In genomic region chr9:37242089-37242488, GRCh38 we compare ENCODE assay signal across 34 cellular contexts.
"Had no signal": no experiment of that assay in that cellular context is flagged by ENCODE, and none has a peak within 500 bp of the region (broad histone marks: within the 10 kb centered on the region; RNA-seq: fewer than 3 reads in every experiment).

No MANE protein-coding gene starts in this region.

- DNase-seq: activated CD4-positive, alpha-beta T cell treated with anti-CD3 and anti-CD28 coated beads, Interleukin-2, amount 10 ng/mL, durations not matched to agents 24 days and 14 days; activated CD4-positive, alpha-beta T cell treated with anti-CD3 and anti-CD28 coated beads, Interleukin-2, amount 50 U/mL, for 4 hours; activated CD8-positive, alpha-beta T cell treated with anti-CD3 and anti-CD28 coated beads for 36 hours; activated effector memory CD4-positive, alpha-beta T cell treated with anti-CD3 and anti-CD28 coated beads, Interleukin-2, amount 50 U/mL, for 16 hours; activated naive CD4-positive, alpha-beta T cell; activated naive CD4-positive, alpha-beta T cell treated with anti-CD3 and anti-CD28 coated beads, Interleukin-2, amount 50 U/mL, for 16 hours; activated naive CD8-positive, alpha-beta T cell treated with anti-CD3 and anti-CD28 coated beads for 36 hours; activated T-cell treated with anti-CD3 and anti-CD28 coated beads, Interleukin-2, amount 50 U/mL, for 1 hour; activated T-cell treated with anti-CD3 and anti-CD28 coated beads, Interleukin-2, amount 50 U/mL, for 72 hours; amniotic stem cell; aorta; brain microvascular endothelial cell; central memory CD4-positive, alpha-beta T cell; NCI-H1048; NCI-H1105 treated with DMSO at 0.1 percent for 48 hours; NCI-H1436; NCI-H1694; NCI-H1930; NCI-H2081 treated with DMSO at 0.1 percent for 48 hours; NCI-H226; NCI-H446 treated with DMSO at 0.1 percent for 48 hours; NCI-H524; NCI-H82; NK-92 treated with Interleukin-12 subunit alpha and Interleukin-12 subunit beta, amount 100 ng/mL, for 24 hours; PC-3; Peyer's patch; RPMI8226; SHP77 treated with DMSO at 0.1 percent for 48 hours; SW 1271 had no signal

- H3K9ac ChIP-seq: KMS-11 had no signal

- H3K4me3 ChIP-seq: Peyer's patch, SJSA1 had no signal

- H3K27ac Mint-ChIP-seq: activated CD4-positive, alpha-beta T cell treated with anti-CD3 and anti-CD28 coated beads, Interleukin-2, amount 10 ng/mL, durations not matched to agents 24 days and 14 days; activated CD8-positive, alpha-beta T cell treated with anti-CD3 and anti-CD28 coated beads for 36 hours; activated naive CD8-positive, alpha-beta T cell treated with anti-CD3 and anti-CD28 coated beads for 36 hours; activated T-cell treated with anti-CD3 and anti-CD28 coated beads, Interleukin-2, amount 50 U/mL, for 72 hours; activated T-helper 17 cell treated with anti-CD3 and anti-CD28 coated beads, Interleukin-2, amount 50 U/mL, for 72 hours had no signal

- ATAC-seq: activated CD8-positive, alpha-beta T cell treated with anti-CD3 and anti-CD28 coated beads for 36 hours; activated T-cell treated with anti-CD3 and anti-CD28 coated beads, Interleukin-2, amount 50 U/mL, for 72 hours; activated T-helper 17 cell treated with anti-CD3 and anti-CD28 coated beads, Interleukin-2, amount 50 U/mL, for 72 hours; PC-3; SK-N-SH treated with all-trans-retinoic acid at 6 μM for 48 hours had no signal

- FAIRE-seq: TTC549 had no signal

- H3K9me3 ChIP-seq: Peyer's patch, SJSA1 had no signal

- H3K27ac ChIP-seq: brain microvascular endothelial cell, KMS-11, Peyer's patch, SJSA1 had no signal

- H3K9me3 Mint-ChIP-seq: activated CD4-positive, alpha-beta T cell treated with anti-CD3 and anti-CD28 coated beads, Interleukin-2, amount 10 ng/mL, durations not matched to agents 24 days and 14 days; activated CD8-positive, alpha-beta T cell treated with anti-CD3 and anti-CD28 coated beads for 36 hours; activated naive CD8-positive, alpha-beta T cell treated with anti-CD3 and anti-CD28 coated beads for 36 hours; activated T-cell treated with anti-CD3 and anti-CD28 coated beads, Interleukin-2, amount 50 U/mL, for 72 hours; activated T-helper 17 cell treated with anti-CD3 and anti-CD28 coated beads, Interleukin-2, amount 50 U/mL, for 72 hours had no signal

- H3K4me2 ChIP-seq: KMS-11 had no signal

- H3K27me3 ChIP-seq: brain microvascular endothelial cell, Peyer's patch, SJSA1 had no signal

- H3K36me3 ChIP-seq: brain microvascular endothelial cell, Peyer's patch, SJSA1 had no signal

- H3K4me1 Mint-ChIP-seq: activated CD4-positive, alpha-beta T cell treated with anti-CD3 and anti-CD28 coated beads, Interleukin-2, amount 10 ng/mL, durations not matched to agents 24 days and 14 days; activated T-helper 17 cell treated with anti-CD3 and anti-CD28 coated beads, Interleukin-2, amount 50 U/mL, for 72 hours had no signal

- H3K4me3 Mint-ChIP-seq: activated CD4-positive, alpha-beta T cell treated with anti-CD3 and anti-CD28 coated beads, Interleukin-2, amount 10 ng/mL, durations not matched to agents 24 days and 14 days; activated CD8-positive, alpha-beta T cell treated with anti-CD3 and anti-CD28 coated beads for 36 hours; activated naive CD8-positive, alpha-beta T cell treated with anti-CD3 and anti-CD28 coated beads for 36 hours; activated T-cell treated with anti-CD3 and anti-CD28 coated beads, Interleukin-2, amount 50 U/mL, for 72 hours; activated T-helper 17 cell treated with anti-CD3 and anti-CD28 coated beads, Interleukin-2, amount 50 U/mL, for 72 hours had no signal

- H3K27me3 Mint-ChIP-seq: activated CD4-positive, alpha-beta T cell treated with anti-CD3 and anti-CD28 coated beads, Interleukin-2, amount 10 ng/mL, durations not matched to agents 24 days and 14 days; activated CD8-positive, alpha-beta T cell treated with anti-CD3 and anti-CD28 coated beads for 36 hours; activated naive CD8-positive, alpha-beta T cell treated with anti-CD3 and anti-CD28 coated beads for 36 hours; activated T-helper 17 cell treated with anti-CD3 and anti-CD28 coated beads, Interleukin-2, amount 50 U/mL, for 72 hours had no signal
